In the genomic region with DNA sequence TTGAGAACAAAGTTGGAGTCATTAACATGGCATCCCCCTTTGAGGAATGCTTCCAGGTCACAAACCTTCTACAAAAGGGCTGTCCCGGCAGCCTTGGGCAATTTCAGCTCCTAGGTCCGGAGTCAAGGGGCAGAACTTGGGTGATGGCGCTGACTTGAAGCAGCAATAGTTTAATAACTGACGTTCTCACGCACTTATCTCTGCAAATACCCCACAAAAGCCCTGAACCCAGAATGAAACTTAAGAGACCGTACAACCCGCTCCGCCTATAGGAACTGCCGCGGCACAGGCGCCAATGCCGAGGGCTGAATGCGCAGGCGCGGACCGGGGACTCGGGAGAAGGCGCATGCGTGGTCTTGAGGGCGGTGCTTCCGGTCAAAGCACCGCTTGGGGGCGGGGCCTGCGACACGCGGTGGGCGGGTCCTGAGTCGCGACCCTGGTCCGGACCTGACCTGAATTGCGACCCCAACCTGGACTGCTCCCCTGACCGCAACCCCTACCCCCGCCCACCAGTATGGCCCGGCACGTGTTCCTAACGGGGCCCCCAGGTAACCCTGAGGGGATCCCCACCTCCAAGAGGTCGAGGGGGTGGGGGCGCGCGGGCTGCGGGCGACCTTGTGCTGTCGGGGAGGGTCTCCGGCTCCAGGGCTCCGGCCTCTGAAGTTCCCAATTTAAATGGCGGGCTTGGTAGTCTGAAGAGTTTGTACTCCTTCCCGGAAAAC, we compare ENCODE assay signal across 8 cellular contexts. TPM values are rescaled to one million over a fixed set of nuclear protein-coding genes. Genes with fewer than 3 reads are reported as not detected.
A peak's percentile ranks its signal among the peaks of the same experiment; 100 is the strongest.
DNase-seq lines count a peak whose midpoint lies in the region; ATAC-seq and TF ChIP-seq lines count a peak whose summit lies in the region.

Gene NTPCR, plus strand, starts transcription at position 415 of the 722 bp plus-strand sequence. Its CDS starts 100 bp downstream, at position 515.

- H3K4me1 Mint-ChIP-seq in chondrocyte (ENCODE audit: low read depth) = peaks cover 42% of the 10 kb centered on the region

- H3K27me3 ChIP-seq in kidney epithelial cell (ENCODE audit: control insufficient read depth, insufficient read depth, low read length) = no peaks in the 10 kb centered on the region

- H3K36me3 ChIP-seq in kidney epithelial cell (ENCODE audit: control insufficient read depth, insufficient read depth, low read length) = no peaks in the 10 kb centered on the region

- peak within 1 kb of the TSS; percentile 91 for H3K4me3 Mint-ChIP-seq in chondrocyte (ENCODE audit: unreplicated experiment)

- peak within 1 kb of the TSS; percentile 92 for H3K27ac Mint-ChIP-seq in chondrocyte (ENCODE audit: unreplicated experiment)

- H3K27me3 Mint-ChIP-seq in chondrocyte (ENCODE audit: low read depth) = no peaks in the 10 kb centered on the region

- peaks cover 2% of the 10 kb centered on the region for H3K9me3 Mint-ChIP-seq in chondrocyte (ENCODE audit: low read depth)

- ATAC-seq in GM19035 (IDR thresholded peaks at IDR 0.05; ENCODE audit: unreplicated experiment) (peak; percentile 81), HG03354 (IDR thresholded peaks at IDR 0.05; ENCODE audit: poor library complexity, severe bottlenecking, unreplicated experiment) (peak; percentile 88)

- no peaks in the 10 kb centered on the region for H3K36me3 Mint-ChIP-seq in chondrocyte (ENCODE audit: low read depth)

- DNase-seq in AG10803 (ENCODE audit: low read depth) = peak; percentile 84
- peak; percentile 90 for DNase-seq in NCI-H510A (lab: John Stamatoyannopoulos, UW)
- peak; percentile 95 for DNase-seq in activated CD4-positive, alpha-beta T cell treated with anti-CD3 and anti-CD28 coated beads for 1 hour
- DNase-seq in chondrocyte (ENCODE audit: low spot score) = peak; percentile 96
- DNase-seq in kidney epithelial cell (ENCODE audit: low read depth) = peak; percentile 62
- DNase-seq in stimulated activated CD4-positive, alpha-beta T cell treated with anti-CD3 and anti-CD28 coated beads, Interleukin-15, amount 100 ng/mL, for 48 hours (ENCODE audit: low read depth in 2 of 2) = peak; percentile 90 to 92

- TF ChIP-seq CTCF in AG10803 (conservative IDR thresholded peaks at IDR 0.05; ENCODE audit: low read length) (peak; percentile 29; the same call in 1 of the 2 replicates), chondrocyte (IDR thresholded peaks at IDR 0.05) (peak; percentile 50), kidney epithelial cell (IDR thresholded peaks at IDR 0.05; ENCODE audit: insufficient read depth, low read length, poor library complexity, severe bottlenecking) (no peak)

- H3K4me3 ChIP-seq in AG10803 (ENCODE audit: low read length) (peak within 1 kb of the TSS; percentile 87), kidney epithelial cell (ENCODE audit: low read depth, low read length) (peak within 1 kb of the TSS; percentile 94)

RNA-seq across cellular contexts. Expression of gene NTPCR, which starts in this region (rescaled TPM):
- total RNA-seq in chondrocyte (24.8 to 39.6 TPM (median 28.5 TPM) in 3 replicates), kidney epithelial cell (46.6 and 51.0 TPM in 2 replicates)

Comparison
In these comparisons a context has a peak if more than half of its experiments do, and no peak if none do; other contexts are left out.
1. Peak in every context shown above with its lines: DNase-seq, ATAC-seq and H3K4me3 ChIP-seq.